25 cellular contexts compared by ENCODE assay signal in the genomic region with DNA sequence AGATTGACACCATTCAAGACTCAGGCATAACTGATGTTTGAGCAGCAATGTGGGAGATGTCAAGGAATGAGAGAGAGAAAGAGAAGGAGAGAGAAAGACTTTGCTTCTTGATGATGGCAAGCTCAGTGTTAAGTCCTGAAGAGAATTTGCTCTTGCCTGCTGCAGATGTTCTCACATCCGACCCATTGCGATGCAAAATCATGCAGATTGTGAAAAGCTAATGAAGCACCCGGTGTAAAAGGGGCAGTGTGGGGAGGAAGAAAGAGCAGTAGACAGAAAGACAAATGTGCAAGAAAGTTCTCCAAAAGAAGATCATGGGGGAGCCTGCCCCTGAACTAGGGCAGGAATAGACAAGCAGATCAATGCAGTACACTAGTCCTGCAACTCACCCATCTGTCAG. TPM values are rescaled to one million over a fixed set of nuclear protein-coding genes. Genes with fewer than 3 reads are reported as not detected.
A peak's percentile ranks its signal among the peaks of the same experiment; 100 is the strongest.
DNase-seq lines count a peak whose midpoint lies in the region; ATAC-seq, FAIRE-seq and TF ChIP-seq lines count a peak whose summit lies in the region.
"Had no signal": no experiment of that assay in that cellular context is flagged by ENCODE, and none has a peak within 500 bp of the region (broad histone marks: within the 10 kb centered on the region; RNA-seq: fewer than 3 reads in every experiment).

No MANE protein-coding gene starts in this region.

- H3K27ac Mint-ChIP-seq in H9 = no peak overlapping the region
- H3K27ac Mint-ChIP-seq: B cell; CD4-positive, alpha-beta T cell; CD8-positive, alpha-beta memory T cell had no signal

- no peak overlapping the region for H2BK120ac ChIP-seq in H9 (ENCODE audit: low read depth, low read length, poor library complexity, severe bottlenecking)

- H3K4me3 ChIP-seq in bronchial epithelial cell (ENCODE audit: low read depth, low read length) (no peak overlapping the region), iPS-18c (ENCODE audit: insufficient read depth, low read depth, low read length) (0 out of 2 replicates have a peak overlapping the region, but pooled peaks have one; percentile 1)
- H3K4me3 ChIP-seq: BLaER1 treated with 17β-estradiol and CSF1 and Interleukin-3, amounts not matched to agents 10 nM and 100 nM; GM12878; GM23248 had no signal

- no peaks in the 10 kb centered on the region for H3K79me1 ChIP-seq in H9 (ENCODE audit: insufficient read depth, low read depth, low read length, poor library complexity, severe bottlenecking)

- H3K27me3 ChIP-seq in H9 (ENCODE audit: insufficient read depth, low read length) (no peaks in the 10 kb centered on the region), bronchial epithelial cell (ENCODE audit: control insufficient read depth, insufficient read depth, low read length) (no peaks in the 10 kb centered on the region)

- peaks cover 29 to 37% of the 10 kb centered on the region in 2 experiments for H3K4me1 Mint-ChIP-seq in H9
- H3K4me1 Mint-ChIP-seq: CD8-positive, alpha-beta memory T cell had no signal

- H3K23me2 ChIP-seq in H9 (ENCODE audit: insufficient read length, low read depth, low read length, poor library complexity, severe bottlenecking) = no peaks in the 10 kb centered on the region

- WGBS in H9 (ENCODE audit: extremely low coverage, insufficient read length, low lambda C conversion rate) = no CpG with 5 or more reads among the region's 3 CpGs

- no peaks in the 10 kb centered on the region for H3K36me3 ChIP-seq in bronchial epithelial cell (ENCODE audit: control insufficient read depth, insufficient read depth, low read length)
- H3K36me3 ChIP-seq: BLaER1 treated with 17β-estradiol and CSF1 and Interleukin-3, amounts not matched to agents 10 nM and 100 nM had no signal

- peak overlapping the region in 1 of 2 experiments; percentile 4; a peak in 2 of 5 replicates for H3K4me3 Mint-ChIP-seq in H9
- H3K4me3 Mint-ChIP-seq: B cell; CD14-positive monocyte; CD4-positive, alpha-beta T cell; CD8-positive, alpha-beta memory T cell had no signal

- no peak overlapping the region for H2BK15ac ChIP-seq in H9 (ENCODE audit: low read depth, low read length)

- H3K9me3 Mint-ChIP-seq in H9 = no peaks in the 10 kb centered on the region
- H3K9me3 Mint-ChIP-seq: CD4-positive, alpha-beta T cell; CD8-positive, alpha-beta memory T cell had no signal

- H3K9me3 ChIP-seq in H9 (ENCODE audit: control insufficient read depth, low read depth, low read length) (no peaks in the 10 kb centered on the region), iPS-18c (ENCODE audit: control insufficient read depth, insufficient read depth, low read length) (no peaks in the 10 kb centered on the region)
- H3K9me3 ChIP-seq: BLaER1 treated with 17β-estradiol and CSF1 and Interleukin-3, amounts not matched to agents 10 nM and 100 nM had no signal

- ATAC-seq in HG03175 (IDR thresholded peaks at IDR 0.05; ENCODE audit: unreplicated experiment) (no peak), HG02610 (IDR thresholded peaks at IDR 0.05; ENCODE audit: unreplicated experiment) (no peak)

- H3K4ac ChIP-seq in H9 (ENCODE audit: low read depth, low read length) = no peak overlapping the region

- H2AFZ ChIP-seq in H9 (ENCODE audit: low read length) = no peak overlapping the region
- H2AFZ ChIP-seq: GM23248 had no signal

- H3K27me3 Mint-ChIP-seq in H9 (ENCODE audit: low read depth) = no peaks in the 10 kb centered on the region; the same call in 1 of the 2 replicates
- H3K27me3 Mint-ChIP-seq: B cell; CD4-positive, alpha-beta T cell had no signal

- H4K91ac ChIP-seq in H9 (ENCODE audit: insufficient read length, low read depth, low read length) = no peak overlapping the region

- no peak overlapping the region for H2BK20ac ChIP-seq in H9 (ENCODE audit: low read depth, low read length, poor library complexity, severe bottlenecking)

- H3T11ph ChIP-seq in H9 (ENCODE audit: low read length) = no peak overlapping the region

- peak; percentile 81 for FAIRE-seq in bronchial epithelial cell (lab: Jason Lieb, UNC)
- FAIRE-seq: A204.1, D721Med, GM12878, GM19239, H54 had no signal

- H4K8ac ChIP-seq in H9 (replicated peaks; ENCODE audit: insufficient read length, low read depth, low read length) = no peak overlapping the region

- no peak overlapping the region for H3K56ac ChIP-seq in H9 (ENCODE audit: insufficient read length, low read depth, low read length)

- no peak overlapping the region for H2AK5ac ChIP-seq in H9 (ENCODE audit: insufficient read length, low read length)

- no peaks in the 10 kb centered on the region for H3K79me2 ChIP-seq in H9 (ENCODE audit: insufficient read depth, low read length)

- H3K9ac ChIP-seq in H9 (ENCODE audit: extremely low read depth, insufficient read length, low read length) = no peak overlapping the region
- H3K9ac ChIP-seq: BLaER1 treated with 17β-estradiol and CSF1 and Interleukin-3, amounts not matched to agents 10 nM and 100 nM; GM23248 had no signal

- no peaks in the 10 kb centered on the region for H4K20me1 ChIP-seq in H9 (ENCODE audit: control insufficient read depth, insufficient read depth, insufficient read length)

- H3K4me2 ChIP-seq in H9 (ENCODE audit: insufficient read depth, insufficient read length, low read length) = peak overlapping the region; percentile 30

- peak; percentile 25 for DNase-seq in DMS 273 (lab: John Stamatoyannopoulos, UW; ENCODE audit: unreplicated experiment)
- no peak for DNase-seq in DMS 273 treated with DMSO at 0.1 percent for 48 hours (lab: John Stamatoyannopoulos, UW)
- no peak for DNase-seq in H9
- DNase-seq in bronchial epithelial cell (ENCODE audit: low read depth) = no peak
- DNase-seq in stimulated activated CD4-positive, alpha-beta T cell treated with anti-CD3 and anti-CD28 coated beads, Interleukin-15, amount 100 ng/mL, for 24 hours = no peak
- DNase-seq: CD4-positive, alpha-beta T cell; CD8-positive, alpha-beta memory T cell; DMS153; DMS79; EL; GDM1; GM23248; HCEC 1CT had no signal

- H3K23ac ChIP-seq in H9 (ENCODE audit: insufficient read length, low read depth, low read length) = no peak overlapping the region

- no peak overlapping the region for H3K27ac ChIP-seq in H9 (ENCODE audit: insufficient read length, low read depth, low read length)
- H3K27ac ChIP-seq: 22Rv1; BLaER1 treated with 17β-estradiol and CSF1 and Interleukin-3, amounts not matched to agents 10 nM and 100 nM; GM23248 had no signal

- H3K4me1 ChIP-seq in H9 (ENCODE audit: insufficient read depth, low read length) = peaks cover 15% of the 10 kb centered on the region; the same call in 1 of the 2 replicates

- H2BK5ac ChIP-seq in H9 (ENCODE audit: insufficient read length, low read length) = no peak overlapping the region

- H3K18ac ChIP-seq in H9 (ENCODE audit: insufficient read length, low read depth, low read length) = no peak overlapping the region

- H4K5ac ChIP-seq in H9 (ENCODE audit: insufficient read length, low read depth, low read length) = no peak overlapping the region

- H3K36me3 Mint-ChIP-seq in H9 (ENCODE audit: insufficient read depth in 1 of 3, low read depth in 3 of 3) = no peaks in the 10 kb centered on the region; a peak in 1 of 7 replicates

- H3K14ac ChIP-seq in H9 (ENCODE audit: insufficient read depth, low read length) = no peak overlapping the region

- TF ChIP-seq CTCF in H9 (conservative IDR thresholded peaks at IDR 0.05) (no peak), bronchial epithelial cell (IDR thresholded peaks at IDR 0.05; ENCODE audit: insufficient read depth, low read length, severe bottlenecking) (no peak)

- no peak overlapping the region for H2BK12ac ChIP-seq in H9 (ENCODE audit: insufficient read length, low read depth, low read length)

RNA-seq across cellular contexts. Expression of gene EMX1, which starts 57.7 kb away (rescaled TPM):
- total RNA-seq in H9 (2021) = 0.64 and 0.72 TPM in 2 replicates
- 0.26 TPM in 1 of 2 replicates, not detected in the other for total RNA-seq in bronchial epithelial cell
- total RNA-seq: B cell; CD4-positive, alpha-beta T cell; GM23248 had no signal
